In the genomic region with DNA sequence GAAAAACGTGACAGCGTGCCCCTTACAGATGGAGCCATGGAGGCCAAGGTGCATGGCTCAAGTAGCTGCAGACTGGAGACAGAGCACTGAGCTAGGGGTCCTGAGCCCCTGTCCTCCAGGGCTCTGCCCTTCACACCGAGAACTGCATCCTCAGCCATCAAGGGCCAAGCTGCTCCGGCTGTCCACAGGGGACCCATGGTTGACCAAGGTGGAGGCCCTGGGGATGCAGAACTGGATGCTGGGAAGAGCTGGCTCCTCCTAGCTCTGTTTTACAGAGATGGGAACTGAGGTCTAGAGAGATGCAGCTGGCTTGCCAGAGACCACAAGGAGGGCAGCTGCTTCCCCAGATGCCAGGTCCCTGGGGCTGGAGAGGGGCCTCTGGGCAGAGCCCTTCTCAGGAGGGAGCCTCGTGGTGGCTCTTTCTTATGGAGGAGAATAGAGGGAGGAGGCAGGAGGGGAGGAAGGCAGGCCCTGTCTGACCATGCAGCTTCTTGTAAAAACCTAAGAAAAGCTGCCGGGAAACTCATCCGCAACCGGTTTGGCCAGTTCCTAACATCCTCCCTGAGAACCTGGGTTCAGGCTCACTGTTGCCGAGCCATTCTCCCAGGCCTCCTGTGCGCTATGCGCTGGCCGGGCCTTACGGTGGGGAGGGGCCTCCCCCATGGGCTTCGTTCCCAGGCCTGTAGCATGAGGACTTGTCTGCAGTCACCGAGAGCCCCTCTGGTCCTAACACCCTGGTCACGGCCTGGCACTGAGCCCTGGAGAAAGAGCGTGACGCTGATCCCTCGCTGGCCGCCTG, we compare ENCODE assay signal across 16 cellular contexts.
DNase-seq lines count a peak whose midpoint lies in the region; ATAC-seq and TF ChIP-seq lines count a peak whose summit lies in the region.
"Had no signal": no experiment of that assay in that cellular context is flagged by ENCODE, and none has a peak within 500 bp of the region (broad histone marks: within the 10 kb centered on the region; RNA-seq: fewer than 3 reads in every experiment).

No MANE protein-coding gene starts in this region.

- no peak for TF ChIP-seq RAD21 in HCT116 (IDR thresholded peaks at IDR 0.05; ENCODE audit: low read depth)

- H3K4me1 ChIP-seq in HCT116 (ENCODE audit: control insufficient read depth in 1 of 2, insufficient read depth in 2 of 2, low read length in 2 of 2) = peaks cover 8 to 11% of the 10 kb centered on the region in 2 experiments; a peak in 3 of 4 replicates
- peaks cover 7% of the 10 kb centered on the region; the same call in 1 of the 2 replicates for H3K4me1 ChIP-seq in SJCRH30
- no peaks in the 10 kb centered on the region for H3K4me1 ChIP-seq in psoas muscle
- H3K4me1 ChIP-seq in smooth muscle cell (ENCODE audit: low read depth) = no peaks in the 10 kb centered on the region
- H3K4me1 ChIP-seq: Peyer's patch had no signal

- ATAC-seq in HCT116 = peak; percentile 39; the same call in 1 of the 2 replicates
- no peak for ATAC-seq in psoas muscle
- ATAC-seq in GM18868 (IDR thresholded peaks at IDR 0.05; ENCODE audit: unreplicated experiment) = no peak

- H3K9me3 ChIP-seq in HCT116 (ENCODE audit: control insufficient read depth in 1 of 2, insufficient read depth in 1 of 2, low read depth in 1 of 2, low read length in 2 of 2) (no peaks in the 10 kb centered on the region), SJCRH30 (replicated peaks) (no peaks in the 10 kb centered on the region), psoas muscle (no peaks in the 10 kb centered on the region), smooth muscle cell (replicated peaks; ENCODE audit: low read depth) (no peaks in the 10 kb centered on the region)
- H3K9me3 ChIP-seq: Peyer's patch, suprapubic skin had no signal

- H3K79me2 ChIP-seq in HCT116 (ENCODE audit: insufficient read depth, low read length) (no peaks in the 10 kb centered on the region), smooth muscle cell (ENCODE audit: low read depth) (no peaks in the 10 kb centered on the region)

- no peaks in the 10 kb centered on the region for H4K20me1 ChIP-seq in HCT116 (ENCODE audit: insufficient read depth)
- H4K20me1 ChIP-seq in smooth muscle cell (ENCODE audit: low read depth) = no peaks in the 10 kb centered on the region

- H3K4me3 ChIP-seq in HCT116 (replicated peaks in 1 of 2; ENCODE audit: low read depth in 1 of 2, low read length in 2 of 2) = no peak overlapping the region
- peak overlapping the region; percentile 24; the same call in 1 of the 2 replicates for H3K4me3 ChIP-seq in SJCRH30
- H3K4me3 ChIP-seq in psoas muscle = no peak overlapping the region
- H3K4me3 ChIP-seq in smooth muscle cell = no peak overlapping the region
- H3K4me3 ChIP-seq: Peyer's patch, suprapubic skin had no signal

- intact Hi-C loops in HCT116 (cut with micrococcal nuclease) = no loop called here
- intact Hi-C loops in psoas muscle (cut with DNase I) = no loop called here

- H3K27ac ChIP-seq in HCT116 (ENCODE audit: low read depth, low read length) = no peak overlapping the region
- no peak overlapping the region for H3K27ac ChIP-seq in SJCRH30
- no peak overlapping the region for H3K27ac ChIP-seq in psoas muscle
- no peak overlapping the region for H3K27ac ChIP-seq in smooth muscle cell (ENCODE audit: low read depth)
- H3K27ac ChIP-seq: Peyer's patch, suprapubic skin had no signal

- no TSS peak for BruUV-seq in HCT116 (replicated peaks; lab: Mats Ljungman, UMichigan)

- TF ChIP-seq CTCF in HCT116 (IDR thresholded peaks at IDR 0.05 in 2 of 3, conservative IDR thresholded peaks at IDR 0.05 in 1 of 3; ENCODE audit: borderline replicate concordance in 1 of 3, insufficient read depth in 1 of 3, low read depth in 2 of 3, low read length in 2 of 3) = no peak
- TF ChIP-seq CTCF in psoas muscle (IDR thresholded peaks at IDR 0.05) = no peak
- TF ChIP-seq CTCF in smooth muscle cell (IDR thresholded peaks at IDR 0.05; ENCODE audit: borderline replicate concordance, insufficient read depth, poor library complexity, severe bottlenecking) = no peak

- H3K9me2 ChIP-seq in HCT116 (ENCODE audit: insufficient read depth) = no peaks in the 10 kb centered on the region

- H3K36me3 ChIP-seq in HCT116 (ENCODE audit: control insufficient read depth in 1 of 2, insufficient read depth in 2 of 2, low read length in 2 of 2) (no peaks in the 10 kb centered on the region), SJCRH30 (no peaks in the 10 kb centered on the region), psoas muscle (ENCODE audit: insufficient read depth in 1 of 2, low read depth in 1 of 2) (no peaks in the 10 kb centered on the region), smooth muscle cell (ENCODE audit: low read depth) (no peaks in the 10 kb centered on the region)
- H3K36me3 ChIP-seq: Peyer's patch, suprapubic skin had no signal

- no peak for DNase-seq in HCT116 (ENCODE audit: low read depth, low spot score)
- DNase-seq in SJCRH30 = peak; percentile 47 to 59
- DNase-seq in iPS-NIHi7 (ENCODE audit: extremely low spot score) = peak; percentile 75
- DNase-seq in psoas muscle = peak; percentile 4 to 36
- DNase-seq in NCI-H2107 treated with DMSO at 0.1 percent for 48 hours (lab: John Stamatoyannopoulos, UW; ENCODE audit: unreplicated experiment) = no peak
- DNase-seq in smooth muscle cell (lab: John Stamatoyannopoulos, UW; ENCODE audit: unreplicated experiment) = no peak
- DNase-seq in activated CD8-positive, alpha-beta memory T cell treated with anti-CD3 and anti-CD28 coated beads, Interleukin-2, amount 50 U/mL, for 48 hours = no peak
- DNase-seq: activated CD4-positive, alpha-beta T cell treated with anti-CD3 and anti-CD28 coated beads, Interleukin-2, amount 50 U/mL, for 48 hours; activated effector memory CD4-positive, alpha-beta T cell treated with anti-CD3 and anti-CD28 coated beads, Interleukin-2, amount 50 U/mL, for 16 hours; CD4-positive, alpha-beta T cell; hippocampal formation; naive B cell; NCI-H446 treated with DMSO at 0.1 percent for 48 hours; Peyer's patch had no signal

- no peak overlapping the region for H3K9ac ChIP-seq in HCT116 (ENCODE audit: low read length)
- H3K9ac ChIP-seq in smooth muscle cell (ENCODE audit: low read depth) = no peak overlapping the region

- POLR2A ChIA-PET in HCT116 (lab: Charles Lee) = no interaction called here

- RAD21 ChIA-PET in HCT116 (lab: Charles Lee; ENCODE audit: low non-redundant PET in 1 of 2, low total read pairs in 2 of 2, uncharacterized antibody in 2 of 2, unreplicated experiment in 2 of 2) = no interaction called here

- H3K27me3 ChIP-seq in HCT116 (ENCODE audit: insufficient read depth, low read length) (no peaks in the 10 kb centered on the region), SJCRH30 (no peaks in the 10 kb centered on the region), psoas muscle (ENCODE audit: insufficient read depth in 3 of 3, low read length in 2 of 3) (peaks cover 0 to 52% (median 10%) of the 10 kb centered on the region in 3 donors), smooth muscle cell (ENCODE audit: low read depth) (no peaks in the 10 kb centered on the region)
- H3K27me3 ChIP-seq: Peyer's patch had no signal

- no peak overlapping the region for H2AFZ ChIP-seq in HCT116 (ENCODE audit: low read depth, low read length, poor library complexity, severe bottlenecking)
- no peak overlapping the region for H2AFZ ChIP-seq in smooth muscle cell (ENCODE audit: low read depth)

- H3F3A ChIP-seq in smooth muscle cell (ENCODE audit: low read depth) = no peaks in the 10 kb centered on the region

- WGBS in psoas muscle, 3 donors = 46 to 51% (median 47%) methylated on average over 20 of the region's 20 CpGs
- WGBS in smooth muscle cell (ENCODE audit: low lambda C conversion rate) = 59% methylated on average over 20 of the region's 20 CpGs

- CTCF ChIA-PET in HCT116 (lab: Charles Lee) = no interaction called here

- no peak for TF ChIP-seq POLR2A in HCT116 (IDR thresholded peaks at IDR 0.05; ENCODE audit: borderline replicate concordance, extremely low read depth, insufficient read depth, insufficient read length)

- H3K4me2 ChIP-seq in HCT116 (ENCODE audit: low read length) (no peak overlapping the region), smooth muscle cell (no peak overlapping the region)

TF ChIP-seq in HCT116, 20 proteins besides CTCF, POLR2A, EP300 and RAD21 (continues in another document):
- TF ChIP-seq CBX3 (IDR thresholded peaks at IDR 0.05; ENCODE audit: low read depth) (no peak), EGR1 (IDR thresholded peaks at IDR 0.05; ENCODE audit: low read depth) (no peak), POLR2AphosphoS5 (IDR thresholded peaks at IDR 0.05; ENCODE audit: low read depth, low read length) (no peak), EZH2 (IDR thresholded peaks at IDR 0.05) (no peak), FOSL1 (IDR thresholded peaks at IDR 0.05; ENCODE audit: low read depth) (no peak)
- TF ChIP-seq, protein P1, sequence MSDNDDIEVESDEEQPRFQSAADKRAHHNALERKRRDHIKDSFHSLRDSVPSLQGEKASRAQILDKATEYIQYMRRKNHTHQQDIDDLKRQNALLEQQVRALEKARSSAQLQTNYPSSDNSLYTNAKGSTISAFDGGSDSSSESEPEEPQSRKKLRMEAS (IDR thresholded peaks at IDR 0.05) = no peak
- TF ChIP-seq, protein P2, sequence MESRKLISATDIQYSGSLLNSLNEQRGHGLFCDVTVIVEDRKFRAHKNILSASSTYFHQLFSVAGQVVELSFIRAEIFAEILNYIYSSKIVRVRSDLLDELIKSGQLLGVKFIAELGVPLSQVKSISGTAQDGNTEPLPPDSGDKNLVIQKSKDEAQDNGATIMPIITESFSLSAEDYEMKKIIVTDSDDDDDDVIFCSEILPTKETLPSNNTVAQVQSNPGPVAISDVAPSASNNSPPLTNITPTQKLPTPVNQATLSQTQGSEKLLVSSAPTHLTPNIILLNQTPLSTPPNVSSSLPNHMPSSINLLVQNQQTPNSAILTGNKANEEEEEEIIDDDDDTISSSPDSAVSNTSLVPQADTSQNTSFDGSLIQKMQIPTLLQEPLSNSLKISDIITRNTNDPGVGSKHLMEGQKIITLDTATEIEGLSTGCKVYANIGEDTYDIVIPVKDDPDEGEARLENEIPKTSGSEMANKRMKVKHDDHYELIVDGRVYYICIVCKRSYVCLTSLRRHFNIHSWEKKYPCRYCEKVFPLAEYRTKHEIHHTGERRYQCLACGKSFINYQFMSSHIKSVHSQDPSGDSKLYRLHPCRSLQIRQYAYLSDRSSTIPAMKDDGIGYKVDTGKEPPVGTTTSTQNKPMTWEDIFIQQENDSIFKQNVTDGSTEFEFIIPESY (IDR thresholded peaks at IDR 0.05; ENCODE audit: extremely low read depth, insufficient replicate concordance, low read length) = no peak

Comparison
In these comparisons a context has a peak if more than half of its experiments do, and no peak if none do; other contexts are left out.
1. DNase-seq: peak in SJCRH30 (2 of 2), iPS-NIHi7 (single experiment) and psoas muscle (2 of 2); none in HCT116 (single experiment), NCI-H2107 treated with DMSO at 0.1 percent for 48 hours (single experiment), smooth muscle cell (single experiment) and activated CD8-positive, alpha-beta memory T cell treated with anti-CD3 and anti-CD28 coated beads, Interleukin-2, amount 50 U/mL, for 48 hours (single experiment).